In genomic region chr10:120221873-120222485, GRCh38 we compare ENCODE assay signal across 8 cellular contexts.
DNase-seq lines count a peak whose midpoint lies in the region; ATAC-seq and TF ChIP-seq lines count a peak whose summit lies in the region.

No MANE protein-coding gene starts in this region.

- H3K27me3 ChIP-seq in BE2C (no peaks in the 10 kb centered on the region), tibial artery (no peaks in the 10 kb centered on the region)

- no peaks in the 10 kb centered on the region for H3K9me3 Mint-ChIP-seq in progenitor cell of endocrine pancreas (ENCODE audit: low read depth)

- no peaks in the 10 kb centered on the region for H3K36me3 Mint-ChIP-seq in progenitor cell of endocrine pancreas (ENCODE audit: insufficient read depth)

- intact Hi-C loops in tibial artery (cut with DNase I; ENCODE audit: low total_unique reads) = no loop called here

- ATAC-seq in HG02759 (IDR thresholded peaks at IDR 0.05; ENCODE audit: unreplicated experiment) = no peak
- ATAC-seq in HG02642 (IDR thresholded peaks at IDR 0.05; ENCODE audit: poor library complexity, unreplicated experiment) = no peak

- H3K4me3 ChIP-seq in BE2C (ENCODE audit: low read depth, low read length) = no peak overlapping the region
- H3K4me3 ChIP-seq in choroid plexus epithelial cell (ENCODE audit: low read depth, low read length) = no peak overlapping the region
- no peak overlapping the region for H3K4me3 ChIP-seq in tibial artery

- H3K4me3 Mint-ChIP-seq in progenitor cell of endocrine pancreas (ENCODE audit: low read depth) = no peak overlapping the region

- no peak overlapping the region for H3K27ac ChIP-seq in tibial artery

- H3K36me3 ChIP-seq in BE2C = no peaks in the 10 kb centered on the region
- no peaks in the 10 kb centered on the region for H3K36me3 ChIP-seq in tibial artery

- H3K27ac Mint-ChIP-seq in progenitor cell of endocrine pancreas = no peak overlapping the region

- DNase-seq in BE2C (peak; percentile 72), GM19240 (ENCODE audit: insufficient read length, low spot score) (peak; percentile 26), NCI-H526 treated with DMSO at 0.1 percent for 48 hours (lab: John Stamatoyannopoulos, UW) (peak; percentile 3), choroid plexus epithelial cell (ENCODE audit: low read depth) (peak; percentile 79), progenitor cell of endocrine pancreas (ENCODE audit: low spot score, unreplicated experiment) (peak; percentile 24), tibial artery (no peak)

- H3K4me1 Mint-ChIP-seq in progenitor cell of endocrine pancreas (ENCODE audit: low read depth) = no peaks in the 10 kb centered on the region

- H3K27me3 Mint-ChIP-seq in progenitor cell of endocrine pancreas = peaks cover 6% of the 10 kb centered on the region

- no peaks in the 10 kb centered on the region for H3K4me1 ChIP-seq in BE2C
- no peaks in the 10 kb centered on the region for H3K4me1 ChIP-seq in tibial artery

- H3K9me3 ChIP-seq in BE2C (no peaks in the 10 kb centered on the region), tibial artery (peaks cover 0 to 5% (median 0%) of the 10 kb centered on the region in 3 donors)

- peak; percentile 86 for TF ChIP-seq CTCF in BE2C (IDR thresholded peaks at IDR 0.05; ENCODE audit: low read depth, low read length)
- TF ChIP-seq CTCF in choroid plexus epithelial cell (conservative IDR thresholded peaks at IDR 0.05; ENCODE audit: low read depth, low read length) = peak; percentile 76
- TF ChIP-seq CTCF in progenitor cell of endocrine pancreas (IDR thresholded peaks at IDR 0.05; ENCODE audit: unreplicated experiment) = peak; percentile 69
- no peak for TF ChIP-seq CTCF in tibial artery (IDR thresholded peaks at IDR 0.05)

Comparison
In these comparisons a context has a peak if more than half of its experiments do, and no peak if none do; other contexts are left out.
1. DNase-seq: peak in BE2C (single experiment), GM19240 (single experiment), NCI-H526 treated with DMSO at 0.1 percent for 48 hours (single experiment), choroid plexus epithelial cell (single experiment) and progenitor cell of endocrine pancreas (single experiment); none in tibial artery (0 of 2).
2. CTCF ChIP-seq: peak in BE2C (single experiment), choroid plexus epithelial cell (single experiment) and progenitor cell of endocrine pancreas (single experiment); none in tibial artery (0 of 2).